In the genomic region with DNA sequence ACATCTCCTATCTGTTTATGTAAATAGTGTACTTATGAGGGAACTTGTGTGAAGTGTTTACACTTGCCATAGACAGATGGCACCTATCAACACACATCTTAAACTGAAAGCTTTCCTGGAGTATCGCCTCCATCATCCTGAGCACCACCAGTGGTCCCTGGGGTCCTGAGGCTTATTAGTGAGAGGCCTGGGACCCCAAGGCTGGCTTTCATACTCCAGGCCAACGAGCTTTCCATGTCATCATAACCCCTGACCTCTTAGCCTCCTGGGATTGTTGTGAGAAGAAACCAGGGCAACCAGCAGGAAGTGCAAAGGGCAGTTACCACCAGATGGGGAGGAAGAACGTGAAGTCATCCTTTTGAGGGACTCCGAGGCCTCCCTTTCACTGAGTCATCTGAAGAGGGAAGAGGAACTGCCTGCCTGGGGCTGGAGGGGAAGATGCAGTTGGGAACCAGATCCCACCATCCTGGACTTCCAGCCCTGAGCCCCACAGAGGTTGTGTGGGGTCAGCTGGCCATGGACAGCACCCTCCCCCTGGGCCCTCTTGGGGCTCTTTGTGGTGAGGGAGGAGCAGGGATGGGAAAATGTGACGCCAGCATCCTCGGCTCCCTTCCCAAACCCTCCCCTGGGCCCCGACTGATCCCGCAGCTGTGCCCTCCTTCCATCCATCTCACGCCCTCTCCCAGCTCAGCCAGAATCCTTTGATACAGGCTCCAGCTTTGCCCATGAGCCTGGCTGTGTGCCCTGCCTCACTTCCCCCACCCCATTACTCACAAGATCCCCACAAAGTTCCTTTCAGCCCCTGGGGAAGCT, we compare ENCODE assay signal across 8 cellular contexts. TPM values are rescaled to one million over a fixed set of nuclear protein-coding genes. Genes with fewer than 3 reads are reported as not detected.
A peak's percentile ranks its signal among the peaks of the same experiment; 100 is the strongest.
DNase-seq lines count a peak whose midpoint lies in the region; ATAC-seq and TF ChIP-seq lines count a peak whose summit lies in the region.

No MANE protein-coding gene starts in this region.

- peaks cover 12% of the 10 kb centered on the region; the same call in 1 of the 2 replicates for H3K36me3 ChIP-seq in SJCRH30

- H3K27ac ChIP-seq in SJCRH30, result peak overlapping the region; percentile 71

- TF ChIP-seq CTCF in foreskin fibroblast (IDR thresholded peaks at IDR 0.05; ENCODE audit: low read depth, low read length), result no peak

- peaks cover 77% of the 10 kb centered on the region for H3K4me1 ChIP-seq in SJCRH30

- no peak overlapping the region for H3K4me3 ChIP-seq in SJCRH30
- H3K4me3 ChIP-seq in foreskin fibroblast (ENCODE audit: low read depth in 1 of 2, low read length in 2 of 2), result no peak overlapping the region

- no peaks in the 10 kb centered on the region for H3K9me3 ChIP-seq in SJCRH30 (replicated peaks)

- H3K27me3 ChIP-seq in SJCRH30, result no peaks in the 10 kb centered on the region

- ATAC-seq in HG03025 (IDR thresholded peaks at IDR 0.05; ENCODE audit: low FRiP score, unreplicated experiment) (no peak), HG02763 (IDR thresholded peaks at IDR 0.05; ENCODE audit: unreplicated experiment) (no peak)

- DNase-seq in GM04503 (ENCODE audit: low read depth) (peak; percentile 76), SJCRH30 (peak; percentile 89 to 93), foreskin fibroblast (peak; percentile 96 to 97), putamen (ENCODE audit: low spot score) (peak; percentile 37), cerebellar cortex (ENCODE audit: low spot score) (no peak)
- DNase-seq in activated CD4-positive, alpha-beta T cell treated with anti-CD3 and anti-CD28 coated beads for 48 hours, result no peak

RNA-seq across cellular contexts. Expression of a gene that starts 5.8 kb away (rescaled TPM):
- 21.3 and 22.1 TPM in 2 replicates for total RNA-seq in SJCRH30 (2014; rRNA removed; shearing (Covaris generic))

RNA-seq across cellular contexts. Expression of a gene that starts 22.3 kb away (rescaled TPM):
- 28.3 and 32.5 TPM in 2 replicates for total RNA-seq in SJCRH30 (2014; rRNA removed; shearing (Covaris generic))

Comparison
In these comparisons a context has a peak if more than half of its experiments do, and no peak if none do; other contexts are left out.
1. DNase-seq: peak in GM04503 (single experiment), SJCRH30 (2 of 2), foreskin fibroblast (2 of 2) and putamen (single experiment); none in cerebellar cortex (single experiment) and activated CD4-positive, alpha-beta T cell treated with anti-CD3 and anti-CD28 coated beads for 48 hours (single experiment).